In the genomic region with DNA sequence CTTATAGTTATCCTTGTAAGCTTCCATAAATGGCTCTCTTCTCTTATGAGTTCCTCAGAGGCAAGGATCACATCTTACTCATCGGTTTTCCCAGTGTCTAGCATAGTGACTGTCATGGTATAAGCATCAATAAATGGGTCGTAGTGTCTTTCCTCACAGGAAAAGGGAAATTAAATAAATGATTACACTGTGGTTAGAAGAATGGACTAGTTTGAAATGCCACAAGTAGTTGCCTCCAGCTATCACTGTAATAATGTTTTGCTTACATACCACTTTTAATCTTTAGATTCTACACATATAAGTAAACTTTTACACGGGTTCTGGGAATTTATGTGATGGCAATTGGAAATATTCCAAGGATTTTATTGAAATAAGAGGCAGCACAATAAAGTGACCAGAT, we compare ENCODE assay signal across 37 cellular contexts.
"Had no signal": no experiment of that assay in that cellular context is flagged by ENCODE, and none has a peak within 500 bp of the region (broad histone marks: within the 10 kb centered on the region; RNA-seq: fewer than 3 reads in every experiment).

No MANE protein-coding gene starts in this region.

- FAIRE-seq: bronchial epithelial cell, TTC549 had no signal

- H3K4me3 Mint-ChIP-seq: activated B cell treated with CpG ODN at 0.5 μM for 24 hours; activated CD4-positive, alpha-beta memory T cell treated with anti-CD3 and anti-CD28 coated beads for 36 hours; activated CD4-positive, alpha-beta T cell treated with anti-CD3 and anti-CD28 coated beads, Interleukin-2, amount 10 ng/mL, durations not matched to agents 24 days and 14 days; activated CD8-positive, alpha-beta T cell treated with anti-CD3 and anti-CD28 coated beads for 36 hours; activated naive CD4-positive, alpha-beta T cell treated with anti-CD3 and anti-CD28 coated beads for 36 hours; activated naive CD8-positive, alpha-beta T cell treated with anti-CD3 and anti-CD28 coated beads for 36 hours; activated T-cell treated with anti-CD3 and anti-CD28 coated beads, Interleukin-2, amount 50 U/mL, for 4 hours; activated T-cell treated with anti-CD3 and anti-CD28 coated beads, Interleukin-2, amount 50 U/mL, for 72 hours; activated T-helper 1 cell treated with anti-CD3 and anti-CD28 coated beads, Interleukin-12 subunit alpha, Interleukin-12 subunit beta, Interleukin-2, Interleukin-4 antibody, amounts not matched to agents 30 ng/mL and 10 ng/mL and 1 ng/mL, durations not matched to agents 14 hours and 24 hours and 36 hours; activated T-helper 17 cell treated with anti-CD3 and anti-CD28 coated beads, Interleukin-2, amount 50 U/mL, for 72 hours; brain; central memory CD8-positive, alpha-beta T cell; T-helper 1 cell treated with Interleukin-12 subunit alpha and Interleukin-12 subunit beta and Interleukin-4 antibody, amounts not matched to agents 30 μg/mL and 1 μg/mL, for 36 hours; T-helper 2 cell treated with Interferon-gamma antibody and Interleukin-4, amounts not matched to agents 5 μg/mL and 100 μg/mL, for 36 hours had no signal

- H3K36me3 ChIP-seq: adrenal gland, cardiac muscle cell had no signal

- H3K9me3 Mint-ChIP-seq: activated B cell treated with CpG ODN at 0.5 μM for 24 hours; activated CD4-positive, alpha-beta T cell treated with anti-CD3 and anti-CD28 coated beads, Interleukin-2, amount 10 ng/mL, durations not matched to agents 24 days and 14 days; activated naive CD8-positive, alpha-beta T cell treated with anti-CD3 and anti-CD28 coated beads for 36 hours; activated T-cell treated with anti-CD3 and anti-CD28 coated beads, Interleukin-2, amount 50 U/mL, for 4 hours; brain; central memory CD8-positive, alpha-beta T cell had no signal

- H3K4me1 Mint-ChIP-seq: activated B cell treated with CpG ODN at 0.5 μM for 24 hours; activated CD4-positive, alpha-beta T cell treated with anti-CD3 and anti-CD28 coated beads, Interleukin-2, amount 10 ng/mL, durations not matched to agents 24 days and 14 days; activated naive CD8-positive, alpha-beta T cell treated with anti-CD3 and anti-CD28 coated beads for 36 hours; activated T-helper 17 cell treated with anti-CD3 and anti-CD28 coated beads, Interleukin-2, amount 50 U/mL, for 72 hours; brain; central memory CD8-positive, alpha-beta T cell had no signal

- H3K9me3 ChIP-seq: adrenal gland had no signal

- H3K27me3 ChIP-seq: adrenal gland, cardiac muscle cell had no signal

- H3K4me3 ChIP-seq: adrenal gland, cardiac muscle cell had no signal

- DNase-seq: activated B cell treated with CpG ODN at 0.5 μM for 24 hours; activated CD4-positive, alpha-beta memory T cell treated with anti-CD3 and anti-CD28 coated beads for 36 hours; activated CD4-positive, alpha-beta T cell treated with anti-CD3 and anti-CD28 coated beads for 4 hours; activated CD4-positive, alpha-beta T cell treated with anti-CD3 and anti-CD28 coated beads, Interleukin-2, amount 10 ng/mL, durations not matched to agents 24 days and 14 days; activated CD4-positive, alpha-beta T cell treated with anti-CD3 and anti-CD28 coated beads, Interleukin-2, amount 50 U/mL, for 1 hour; activated CD4-positive, alpha-beta T cell treated with anti-CD3 and anti-CD28 coated beads, Interleukin-2, amount 50 U/mL, for 4 hours; activated CD4-positive, CD25-positive, alpha-beta regulatory T cell treated with anti-CD3 and anti-CD28 coated beads, Interleukin-2, amount 50 U/mL, for 72 hours; activated CD8-positive, alpha-beta memory T cell treated with anti-CD3 and anti-CD28 coated beads, Interleukin-2, amount 50 U/mL, for 4 hours; activated CD8-positive, alpha-beta T cell treated with anti-CD3 and anti-CD28 coated beads for 36 hours; activated effector memory CD4-positive, alpha-beta T cell treated with anti-CD3 and anti-CD28 coated beads, Interleukin-2, amount 50 U/mL, for 16 hours; activated gamma-delta T cell treated with Interleukin-2 at 50 U/mL for 16 hours; activated naive CD4-positive, alpha-beta T cell; activated naive CD4-positive, alpha-beta T cell treated with anti-CD3 and anti-CD28 coated beads for 36 hours; activated naive CD4-positive, alpha-beta T cell treated with anti-CD3 and anti-CD28 coated beads, Interleukin-2, amount 50 U/mL, for 16 hours; activated naive CD8-positive, alpha-beta T cell treated with anti-CD3 and anti-CD28 coated beads for 36 hours; activated T-cell treated with anti-CD3 and anti-CD28 coated beads for 4 hours; activated T-cell treated with anti-CD3 and anti-CD28 coated beads, Interleukin-2, amount 50 U/mL, for 1 hour; activated T-cell treated with anti-CD3 and anti-CD28 coated beads, Interleukin-2, amount 50 U/mL, for 4 hours; activated T-cell treated with anti-CD3 and anti-CD28 coated beads, Interleukin-2, amount 50 U/mL, for 72 hours; adrenal gland; amniotic stem cell; aorta; caudate nucleus; cerebellar nuclear complex; T-helper 2 cell; T-helper 9 cell had no signal

- H3K36me3 Mint-ChIP-seq: activated CD4-positive, alpha-beta memory T cell treated with anti-CD3 and anti-CD28 coated beads for 36 hours; activated naive CD4-positive, alpha-beta T cell treated with anti-CD3 and anti-CD28 coated beads, Interleukin-2, amount 50 U/mL, for 72 hours; activated naive CD8-positive, alpha-beta T cell treated with anti-CD3 and anti-CD28 coated beads for 36 hours; brain had no signal

- H3K27ac Mint-ChIP-seq: activated B cell treated with CpG ODN at 0.5 μM for 24 hours; activated CD4-positive, alpha-beta memory T cell treated with anti-CD3 and anti-CD28 coated beads for 36 hours; activated CD4-positive, alpha-beta T cell treated with anti-CD3 and anti-CD28 coated beads, Interleukin-2, amount 10 ng/mL, durations not matched to agents 24 days and 14 days; activated CD8-positive, alpha-beta T cell treated with anti-CD3 and anti-CD28 coated beads for 36 hours; activated naive CD4-positive, alpha-beta T cell treated with anti-CD3 and anti-CD28 coated beads for 36 hours; activated naive CD4-positive, alpha-beta T cell treated with anti-CD3 and anti-CD28 coated beads, Interleukin-2, amount 50 U/mL, for 72 hours; activated naive CD8-positive, alpha-beta T cell treated with anti-CD3 and anti-CD28 coated beads for 36 hours; activated T-cell treated with anti-CD3 and anti-CD28 coated beads, Interleukin-2, amount 50 U/mL, for 72 hours; activated T-helper 1 cell treated with anti-CD3 and anti-CD28 coated beads, Interleukin-12 subunit alpha, Interleukin-12 subunit beta, Interleukin-2, Interleukin-4 antibody, amounts not matched to agents 30 ng/mL and 10 ng/mL and 1 ng/mL, durations not matched to agents 14 hours and 24 hours and 36 hours; activated T-helper 17 cell treated with anti-CD3 and anti-CD28 coated beads, Interleukin-2, amount 50 U/mL, for 72 hours; brain; T-helper 1 cell treated with Interleukin-12 subunit alpha and Interleukin-12 subunit beta and Interleukin-4 antibody, amounts not matched to agents 30 μg/mL and 1 μg/mL, for 36 hours; T-helper 2 cell treated with Interferon-gamma antibody and Interleukin-4, amounts not matched to agents 5 μg/mL and 100 μg/mL, for 36 hours had no signal

- H3K27me3 Mint-ChIP-seq: activated B cell treated with CpG ODN at 0.5 μM for 24 hours; activated CD4-positive, alpha-beta memory T cell treated with anti-CD3 and anti-CD28 coated beads for 36 hours; activated CD4-positive, alpha-beta T cell treated with anti-CD3 and anti-CD28 coated beads, Interleukin-2, amount 10 ng/mL, durations not matched to agents 24 days and 14 days; activated CD8-positive, alpha-beta T cell treated with anti-CD3 and anti-CD28 coated beads for 36 hours; activated naive CD8-positive, alpha-beta T cell treated with anti-CD3 and anti-CD28 coated beads for 36 hours; activated T-helper 17 cell treated with anti-CD3 and anti-CD28 coated beads, Interleukin-2, amount 50 U/mL, for 72 hours; brain; central memory CD8-positive, alpha-beta T cell had no signal

- H3K4me1 ChIP-seq: adrenal gland had no signal

- H3K27ac ChIP-seq: adrenal gland, cardiac muscle cell, VCaP had no signal

- ATAC-seq: activated CD8-positive, alpha-beta T cell treated with anti-CD3 and anti-CD28 coated beads for 36 hours; activated naive CD4-positive, alpha-beta T cell treated with anti-CD3 and anti-CD28 coated beads, Interleukin-2, amount 50 U/mL, for 72 hours; activated T-cell treated with anti-CD3 and anti-CD28 coated beads, Interleukin-2, amount 50 U/mL, for 4 hours; activated T-cell treated with anti-CD3 and anti-CD28 coated beads, Interleukin-2, amount 50 U/mL, for 72 hours; activated T-helper 17 cell treated with anti-CD3 and anti-CD28 coated beads, Interleukin-2, amount 50 U/mL, for 72 hours had no signal
